ENCODE assay signal across 1 cellular context in genomic region chr2:77095096-77095495, GRCh38.
TF ChIP-seq lines count a peak whose summit lies in the region.

No MANE protein-coding gene starts in this region.

TF ChIP-seq in WTC11, 78 proteins besides CTCF, POLR2A, EP300 and RAD21 (continued from another document):
- TF ChIP-seq, protein P1, sequence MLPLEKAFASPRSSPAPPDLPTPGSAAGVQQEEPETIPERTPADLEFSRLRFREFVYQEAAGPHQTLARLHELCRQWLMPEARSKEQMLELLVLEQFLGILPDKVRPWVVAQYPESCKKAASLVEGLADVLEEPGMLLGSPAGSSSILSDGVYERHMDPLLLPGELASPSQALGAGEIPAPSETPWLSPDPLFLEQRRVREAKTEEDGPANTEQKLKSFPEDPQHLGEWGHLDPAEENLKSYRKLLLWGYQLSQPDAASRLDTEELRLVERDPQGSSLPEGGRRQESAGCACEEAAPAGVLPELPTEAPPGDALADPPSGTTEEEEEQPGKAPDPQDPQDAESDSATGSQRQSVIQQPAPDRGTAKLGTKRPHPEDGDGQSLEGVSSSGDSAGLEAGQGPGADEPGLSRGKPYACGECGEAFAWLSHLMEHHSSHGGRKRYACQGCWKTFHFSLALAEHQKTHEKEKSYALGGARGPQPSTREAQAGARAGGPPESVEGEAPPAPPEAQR (CRISPR knock-in tag; IDR thresholded peaks at IDR 0.05), result no peak
- no peak for TF ChIP-seq RORB (CRISPR knock-in tag; IDR thresholded peaks at IDR 0.05)
- no peak for TF ChIP-seq NFYB (CRISPR knock-in tag; conservative IDR thresholded peaks at IDR 0.05; ENCODE audit: low read depth)
- no peak for TF ChIP-seq GABPB1 (CRISPR knock-in tag; IDR thresholded peaks at IDR 0.05)
- 0 out of 2 replicates have a peak, but pooled peaks have one; percentile 11 for TF ChIP-seq ZMAT4 (CRISPR knock-in tag; IDR thresholded peaks at IDR 0.05)
- TF ChIP-seq NR2C2 (CRISPR knock-in tag; IDR thresholded peaks at IDR 0.05), result no peak
- TF ChIP-seq IRF2 (CRISPR knock-in tag; IDR thresholded peaks at IDR 0.05; ENCODE audit: borderline replicate concordance, low read depth), result no peak
- TF ChIP-seq NFATC4 (CRISPR knock-in tag; IDR thresholded peaks at IDR 0.05), result peak; percentile 61
- peak; percentile 70; the same call in 1 of the 2 replicates for TF ChIP-seq ZNF416 (CRISPR knock-in tag; IDR thresholded peaks at IDR 0.05)
- TF ChIP-seq, protein P2, sequence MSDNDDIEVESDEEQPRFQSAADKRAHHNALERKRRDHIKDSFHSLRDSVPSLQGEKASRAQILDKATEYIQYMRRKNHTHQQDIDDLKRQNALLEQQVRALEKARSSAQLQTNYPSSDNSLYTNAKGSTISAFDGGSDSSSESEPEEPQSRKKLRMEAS (CRISPR knock-in tag; IDR thresholded peaks at IDR 0.05), result no peak
- no peak for TF ChIP-seq SMAD3 (CRISPR knock-in tag; IDR thresholded peaks at IDR 0.05; ENCODE audit: borderline replicate concordance)
- no peak for TF ChIP-seq ZNF532 (CRISPR knock-in tag; IDR thresholded peaks at IDR 0.05; ENCODE audit: borderline replicate concordance)
- no peak for TF ChIP-seq EMX1 (CRISPR knock-in tag; IDR thresholded peaks at IDR 0.05)
- TF ChIP-seq, protein P3, sequence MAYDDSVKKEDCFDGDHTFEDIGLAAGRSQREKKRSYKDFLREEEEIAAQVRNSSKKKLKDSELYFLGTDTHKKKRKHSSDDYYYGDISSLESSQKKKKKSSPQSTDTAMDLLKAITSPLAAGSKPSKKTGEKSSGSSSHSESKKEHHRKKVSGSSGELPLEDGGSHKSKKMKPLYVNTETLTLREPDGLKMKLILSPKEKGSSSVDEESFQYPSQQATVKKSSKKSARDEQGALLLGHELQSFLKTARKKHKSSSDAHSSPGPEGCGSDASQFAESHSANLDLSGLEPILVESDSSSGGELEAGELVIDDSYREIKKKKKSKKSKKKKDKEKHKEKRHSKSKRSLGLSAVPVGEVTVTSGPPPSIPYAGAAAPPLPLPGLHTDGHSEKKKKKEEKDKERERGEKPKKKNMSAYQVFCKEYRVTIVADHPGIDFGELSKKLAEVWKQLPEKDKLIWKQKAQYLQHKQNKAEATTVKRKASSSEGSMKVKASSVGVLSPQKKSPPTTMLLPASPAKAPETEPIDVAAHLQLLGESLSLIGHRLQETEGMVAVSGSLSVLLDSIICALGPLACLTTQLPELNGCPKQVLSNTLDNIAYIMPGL (CRISPR knock-in tag; IDR thresholded peaks at IDR 0.05), result no peak
- TF ChIP-seq E2F5 (CRISPR knock-in tag; IDR thresholded peaks at IDR 0.05), result no peak
- no peak for TF ChIP-seq NR3C1 (CRISPR knock-in tag; conservative IDR thresholded peaks at IDR 0.05; ENCODE audit: low read depth)
